ENCODE assay signal across 1 cellular context in genomic region chr14:39233680-39234326, GRCh38.
TF ChIP-seq lines count a peak whose summit lies in the region.

Gene MIA2, plus strand, starts transcription at chr14:39233915. Its CDS starts 200 bp downstream, at chr14:39234115.

TF ChIP-seq in GM12878, 131 proteins besides CTCF, POLR2A, EP300 and RAD21 (continued from another document):
- TF ChIP-seq MLLT1 (IDR thresholded peaks at IDR 0.05) = no peak
- no peak for TF ChIP-seq LARP7 (IDR thresholded peaks at IDR 0.05)
- TF ChIP-seq FOS (IDR thresholded peaks at IDR 0.05; ENCODE audit: borderline replicate concordance, extremely low read depth, insufficient read length) = no peak
- no peak for TF ChIP-seq TARDBP (IDR thresholded peaks at IDR 0.05; ENCODE audit: borderline replicate concordance)
- no peak for TF ChIP-seq JUND (IDR thresholded peaks at IDR 0.05; ENCODE audit: low read depth, low read length)
- TF ChIP-seq NRF1 (conservative IDR thresholded peaks at IDR 0.05; ENCODE audit: low read depth, low read length) = no peak
- TF ChIP-seq CBFB (IDR thresholded peaks at IDR 0.05; ENCODE audit: low read depth) = no peak
- TF ChIP-seq ZBTB4 (CRISPR knock-in tag; IDR thresholded peaks at IDR 0.05) = no peak
- TF ChIP-seq IRF4 (IDR thresholded peaks at IDR 0.05; ENCODE audit: low read depth, low read length) = no peak
- no peak for TF ChIP-seq CREM (IDR thresholded peaks at IDR 0.05; ENCODE audit: low read depth)
